Comparison of ENCODE assay signal across 8 cellular contexts in genomic region chr16:49464877-49465504, GRCh38.
DNase-seq lines count a peak whose midpoint lies in the region; ATAC-seq and TF ChIP-seq lines count a peak whose summit lies in the region.

No MANE protein-coding gene starts in this region.

- no peak overlapping the region for H3K27ac ChIP-seq in upper lobe of left lung

- ATAC-seq in upper lobe of left lung (ENCODE audit: low FRiP score in 2 of 2) = peak in 1 of 2 donors; percentile 11

- TF ChIP-seq CTCF in upper lobe of left lung (IDR thresholded peaks at IDR 0.05) = peak in 3 of 6 experiments; percentile 11 to 20 (median 15)

- H3K9ac ChIP-seq in iPS-15b (ENCODE audit: low read depth, low read length) = no peak overlapping the region

- TF ChIP-seq POLR2A in upper lobe of left lung (IDR thresholded peaks at IDR 0.05) = no peak

- H3K4me3 ChIP-seq in iPS-15b (ENCODE audit: low read depth, low read length) (peak overlapping the region; percentile 54), upper lobe of left lung (no peak overlapping the region)

- TF ChIP-seq EP300 in upper lobe of left lung (IDR thresholded peaks at IDR 0.05) = no peak

- H3K27me3 ChIP-seq in iPS-15b (ENCODE audit: control insufficient read depth, insufficient read depth, low read length) (peaks cover 14% of the 10 kb centered on the region), upper lobe of left lung (no peaks in the 10 kb centered on the region)

- WGBS in upper lobe of left lung, 2 donors = 48 to 57% methylated on average over 11 to 40 of the region's 40 CpGs

- DNase-seq in stimulated activated CD4-positive, alpha-beta T cell treated with anti-CD3 and anti-CD28 coated beads, Interleukin-2, amount 100 ng/mL, for 24 hours = peak; percentile 16 to 20
- no peak for DNase-seq in stimulated activated CD4-positive, alpha-beta T cell treated with anti-CD3 and anti-CD28 coated beads, Interleukin-4, amount 100 ng/mL, for 24 hours
- DNase-seq in SK-N-DZ (ENCODE audit: low spot score) = peak; percentile 30
- DNase-seq in upper lobe of left lung = peak; percentile 18 to 81
- DNase-seq in AG08395 (ENCODE audit: low spot score) = no peak
- DNase-seq in GOT3 (lab: John Stamatoyannopoulos, UW) = no peak
- no peak for DNase-seq in NCI-H2171 treated with DMSO at 0.1 percent for 48 hours (lab: John Stamatoyannopoulos, UW)

- H3K4me1 ChIP-seq in iPS-15b (ENCODE audit: control insufficient read depth, insufficient read depth, low read length) (no peaks in the 10 kb centered on the region), upper lobe of left lung (peaks cover 0 to 7% (median 3%) of the 10 kb centered on the region in 4 donors)

- H3K36me3 ChIP-seq in iPS-15b (ENCODE audit: control insufficient read depth, insufficient read depth, low read length) (no peaks in the 10 kb centered on the region), upper lobe of left lung (no peaks in the 10 kb centered on the region)

- no peaks in the 10 kb centered on the region for H3K9me3 ChIP-seq in iPS-15b (ENCODE audit: control insufficient read depth, insufficient read depth, low read length)
- H3K9me3 ChIP-seq in upper lobe of left lung = no peaks in the 10 kb centered on the region

Comparison
In these comparisons a context has a peak if more than half of its experiments do, and no peak if none do; other contexts are left out.
1. DNase-seq: peak in stimulated activated CD4-positive, alpha-beta T cell treated with anti-CD3 and anti-CD28 coated beads, Interleukin-2, amount 100 ng/mL, for 24 hours (2 of 2), SK-N-DZ (single experiment) and upper lobe of left lung (2 of 2); none in stimulated activated CD4-positive, alpha-beta T cell treated with anti-CD3 and anti-CD28 coated beads, Interleukin-4, amount 100 ng/mL, for 24 hours (single experiment), AG08395 (single experiment), GOT3 (single experiment) and NCI-H2171 treated with DMSO at 0.1 percent for 48 hours (single experiment).